19 cellular contexts compared by ENCODE assay signal in the genomic region with DNA sequence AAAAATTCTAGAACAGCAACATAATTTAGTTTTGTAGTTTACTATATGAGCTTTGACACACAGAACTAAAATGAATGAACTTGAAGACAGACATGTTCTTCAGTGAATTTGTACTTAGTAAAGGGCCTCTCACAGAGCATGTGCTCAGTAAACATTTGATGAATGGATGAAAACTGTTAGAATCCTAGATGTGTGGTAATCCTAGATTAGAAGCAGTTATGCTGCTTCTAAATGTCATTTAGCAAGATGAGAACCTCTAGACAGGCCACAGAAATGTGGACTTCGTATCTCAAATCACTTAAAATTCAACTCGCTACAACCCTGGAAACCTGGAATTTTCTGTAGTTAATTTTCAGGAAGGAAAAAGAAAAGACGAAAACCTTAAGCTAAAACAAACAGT. TPM values are rescaled to one million over a fixed set of nuclear protein-coding genes. Genes with fewer than 3 reads are reported as not detected.
DNase-seq lines count a peak whose midpoint lies in the region; ATAC-seq lines count a peak whose summit lies in the region.
"Had no signal": no experiment of that assay in that cellular context is flagged by ENCODE, and none has a peak within 500 bp of the region (broad histone marks: within the 10 kb centered on the region; RNA-seq: fewer than 3 reads in every experiment).

No MANE protein-coding gene starts in this region.

- H3K9me3 ChIP-seq in CD4-positive, CD25-positive, alpha-beta regulatory T cell (ENCODE audit: control insufficient read depth in 2 of 2, low read length in 2 of 2) = no peaks in the 10 kb centered on the region
- H3K9me3 ChIP-seq in T-helper 17 cell (ENCODE audit: control insufficient read depth, low read length, poor library complexity, severe bottlenecking) = no peaks in the 10 kb centered on the region
- H3K9me3 ChIP-seq in naive thymus-derived CD4-positive, alpha-beta T cell (ENCODE audit: control insufficient read depth in 2 of 3, low read length in 3 of 3) = no peaks in the 10 kb centered on the region
- H3K9me3 ChIP-seq: SJSA1 had no signal

- in situ Hi-C loops in G401 (cut with HindIII; ENCODE audit: low sequenced_read_pairs) = no loop called here

- H3K27me3 Mint-ChIP-seq in CD4-positive, CD25-positive, alpha-beta regulatory T cell = no peaks in the 10 kb centered on the region
- no peaks in the 10 kb centered on the region for H3K27me3 Mint-ChIP-seq in T-helper 17 cell
- H3K27me3 Mint-ChIP-seq in naive thymus-derived CD4-positive, alpha-beta T cell = no peaks in the 10 kb centered on the region
- H3K27me3 Mint-ChIP-seq: activated CD4-positive, alpha-beta T cell treated with anti-CD3 and anti-CD28 coated beads, Interleukin-2, amount 10 ng/mL, durations not matched to agents 7 days and 5 days; activated naive CD8-positive, alpha-beta T cell had no signal

- peak overlapping the region; percentile 10 for H3K27ac ChIP-seq in CD4-positive, CD25-positive, alpha-beta regulatory T cell (ENCODE audit: insufficient read depth, low read length, poor library complexity, severe bottlenecking)
- H3K27ac ChIP-seq in naive thymus-derived CD4-positive, alpha-beta T cell (ENCODE audit: low read depth, low read length) = no peak overlapping the region
- H3K27ac ChIP-seq: SJSA1 had no signal

- intact Hi-C loops in naive thymus-derived CD4-positive, alpha-beta T cell (cut with micrococcal nuclease) = no loop called here

- H3K4me1 Mint-ChIP-seq in CD4-positive, CD25-positive, alpha-beta regulatory T cell = peaks cover 37 to 75% (median 56%) of the 10 kb centered on the region in 4 donors
- peaks cover 26% of the 10 kb centered on the region for H3K4me1 Mint-ChIP-seq in T-helper 17 cell
- H3K4me1 Mint-ChIP-seq in naive thymus-derived CD4-positive, alpha-beta T cell = peaks cover 32 to 68% (median 53%) of the 10 kb centered on the region in 7 donors

- no peak for DNase-seq in CD4-positive, CD25-positive, alpha-beta regulatory T cell
- DNase-seq in T-helper 17 cell (no peak), left lobe of liver (ENCODE audit: low spot score) (no peak), renal cortical epithelial cell (ENCODE audit: low read depth) (peak; percentile 60), SKM-1 treated with dmso at 0.1 percent for 144 hours (lab: John Stamatoyannopoulos, UW; ENCODE audit: unreplicated experiment) (no peak), G401 (ENCODE audit: low spot score) (no peak)
- DNase-seq in naive thymus-derived CD4-positive, alpha-beta T cell = no peak
- DNase-seq: activated CD4-positive, alpha-beta T cell treated with anti-CD3 and anti-CD28 coated beads, Interleukin-2, amount 10 ng/mL, durations not matched to agents 7 days and 5 days; effector CD4-positive, alpha-beta T cell; GF-D8; hypothalamus; left cardiac atrium; NCI-H2029 treated with DMSO at 0.1 percent for 48 hours; NCI-H510A treated with DMSO at 0.1 percent for 48 hours; T-helper 9 cell had no signal

- H3K27me3 ChIP-seq in CD4-positive, CD25-positive, alpha-beta regulatory T cell (ENCODE audit: control insufficient read depth, insufficient read depth, low read length) = no peaks in the 10 kb centered on the region
- H3K27me3 ChIP-seq in naive thymus-derived CD4-positive, alpha-beta T cell (ENCODE audit: control insufficient read depth in 2 of 2, insufficient read depth in 2 of 2, low read length in 2 of 2) = no peaks in the 10 kb centered on the region
- H3K27me3 ChIP-seq: SJSA1 had no signal

- no peak overlapping the region for H3K4me3 Mint-ChIP-seq in CD4-positive, CD25-positive, alpha-beta regulatory T cell
- H3K4me3 Mint-ChIP-seq in T-helper 17 cell = no peak overlapping the region
- no peak overlapping the region for H3K4me3 Mint-ChIP-seq in naive thymus-derived CD4-positive, alpha-beta T cell
- H3K4me3 Mint-ChIP-seq: activated CD4-positive, alpha-beta T cell treated with anti-CD3 and anti-CD28 coated beads, Interleukin-2, amount 10 ng/mL, durations not matched to agents 7 days and 5 days; activated naive CD8-positive, alpha-beta T cell; stimulated activated effector memory CD8-positive, alpha-beta T cell treated with anti-CD3 and anti-CD28 coated beads, Interleukin-12 subunit alpha, Interleukin-12 subunit beta, amount 100 ng/mL, for 72 hours had no signal

- no peak for ATAC-seq in CD4-positive, CD25-positive, alpha-beta regulatory T cell (ENCODE audit: low read depth in 2 of 2)
- ATAC-seq in T-helper 17 cell (no peak), left lobe of liver (peak; percentile 33), HG03095 (IDR thresholded peaks at IDR 0.05; ENCODE audit: unreplicated experiment) (no peak)
- ATAC-seq in naive thymus-derived CD4-positive, alpha-beta T cell = no peak
- ATAC-seq: left cardiac atrium; stimulated activated effector memory CD8-positive, alpha-beta T cell treated with anti-CD3 and anti-CD28 coated beads, Interleukin-12 subunit alpha, Interleukin-12 subunit beta, amount 100 ng/mL, for 72 hours had no signal

- POLR2A ChIA-PET in naive thymus-derived CD4-positive, alpha-beta T cell (lab: Charles Lee) = interaction anchor here (0.6 to 1.2 kb wide), 3 partner anchors 9 to 336 kb away, joined by 3 to 5 read pairs (median 3); a partner anchor contains a TSS

- peak overlapping the region in 1 of 3 donors; percentile 20 for H3K27ac Mint-ChIP-seq in CD4-positive, CD25-positive, alpha-beta regulatory T cell
- H3K27ac Mint-ChIP-seq in T-helper 17 cell = peak overlapping the region; percentile 27
- no peak overlapping the region for H3K27ac Mint-ChIP-seq in naive thymus-derived CD4-positive, alpha-beta T cell
- H3K27ac Mint-ChIP-seq: activated CD4-positive, alpha-beta T cell treated with anti-CD3 and anti-CD28 coated beads, Interleukin-2, amount 10 ng/mL, durations not matched to agents 7 days and 5 days; activated naive CD8-positive, alpha-beta T cell; stimulated activated effector memory CD8-positive, alpha-beta T cell treated with anti-CD3 and anti-CD28 coated beads, Interleukin-12 subunit alpha, Interleukin-12 subunit beta, amount 100 ng/mL, for 72 hours had no signal

- peaks cover 40% of the 10 kb centered on the region for H3K36me3 ChIP-seq in CD4-positive, CD25-positive, alpha-beta regulatory T cell (ENCODE audit: control insufficient read depth, insufficient read depth, low read length)
- H3K36me3 ChIP-seq in naive thymus-derived CD4-positive, alpha-beta T cell (ENCODE audit: control insufficient read depth in 2 of 3, insufficient read depth in 3 of 3, low read length in 3 of 3) = peaks cover 0 to 16% (median 6%) of the 10 kb centered on the region in 3 experiments

- CTCF ChIA-PET in naive thymus-derived CD4-positive, alpha-beta T cell (lab: Charles Lee) = no interaction called here

- peak overlapping the region; percentile 32 for H3K4me3 ChIP-seq in CD4-positive, CD25-positive, alpha-beta regulatory T cell (ENCODE audit: low read depth, low read length)
- H3K4me3 ChIP-seq in naive thymus-derived CD4-positive, alpha-beta T cell (ENCODE audit: low read length) = no peak overlapping the region
- H3K4me3 ChIP-seq: SJSA1 had no signal

- H3K4me1 ChIP-seq in CD4-positive, CD25-positive, alpha-beta regulatory T cell (ENCODE audit: control insufficient read depth, insufficient read depth, low read length, poor library complexity, severe bottlenecking) = peaks cover 27% of the 10 kb centered on the region
- peaks cover 7 to 11% of the 10 kb centered on the region in 2 donors for H3K4me1 ChIP-seq in naive thymus-derived CD4-positive, alpha-beta T cell (ENCODE audit: control insufficient read depth in 2 of 2, insufficient read depth in 2 of 2, low read length in 2 of 2)

- H3K9me3 Mint-ChIP-seq in CD4-positive, CD25-positive, alpha-beta regulatory T cell = no peaks in the 10 kb centered on the region
- H3K9me3 Mint-ChIP-seq in naive thymus-derived CD4-positive, alpha-beta T cell = no peaks in the 10 kb centered on the region
- H3K9me3 Mint-ChIP-seq: activated CD4-positive, alpha-beta T cell treated with anti-CD3 and anti-CD28 coated beads, Interleukin-2, amount 10 ng/mL, durations not matched to agents 7 days and 5 days; stimulated activated effector memory CD8-positive, alpha-beta T cell treated with anti-CD3 and anti-CD28 coated beads, Interleukin-12 subunit alpha, Interleukin-12 subunit beta, amount 100 ng/mL, for 72 hours had no signal

- H3K36me3 Mint-ChIP-seq in CD4-positive, CD25-positive, alpha-beta regulatory T cell = peaks cover 26% of the 10 kb centered on the region
- peaks cover 3% of the 10 kb centered on the region for H3K36me3 Mint-ChIP-seq in T-helper 17 cell (ENCODE audit: low read depth)
- H3K36me3 Mint-ChIP-seq in naive thymus-derived CD4-positive, alpha-beta T cell = peaks cover 7 to 39% (median 32%) of the 10 kb centered on the region in 5 donors

RNA-seq across cellular contexts. Expression of a gene that starts 8.5 kb away (rescaled TPM):
- 66.8 TPM for total RNA-seq in CD4-positive, CD25-positive, alpha-beta regulatory T cell
- polyA plus RNA-seq in CD4-positive, CD25-positive, alpha-beta regulatory T cell = 100 to 1,000 TPM; 108 to 130 (median 116) TPM
- 10 to 100 TPM; 59.1 to 61.9 TPM for total RNA-seq in T-helper 17 cell
- 66.6 TPM for total RNA-seq in left lobe of liver
- total RNA-seq in renal cortical epithelial cell = 99.7 and 110 TPM in 2 replicates
- total RNA-seq in naive thymus-derived CD4-positive, alpha-beta T cell = 10 to 100 TPM; 46.9 to 66.5 (median 60.1) TPM
- 10 to 100 TPM; 83.9 to 86.1 TPM for polyA plus RNA-seq in naive thymus-derived CD4-positive, alpha-beta T cell
- 69.7 and 90.4 TPM in 2 replicates for total RNA-seq in G401 (2014; rRNA removed; shearing (Covaris generic))
